8 cellular contexts compared by ENCODE assay signal in genomic region chr7:4973728-4974198, GRCh38. TPM values are rescaled to one million over a fixed set of nuclear protein-coding genes. Genes with fewer than 3 reads are reported as not detected.
A peak's percentile ranks its signal among the peaks of the same experiment; 100 is the strongest.
DNase-seq lines count a peak whose midpoint lies in the region; ATAC-seq and TF ChIP-seq lines count a peak whose summit lies in the region.

No MANE protein-coding gene starts in this region.

- in situ Hi-C loops in GM23248 (cut with MboI): no loop called here

- peak overlapping the region; percentile 93 for H3K9ac ChIP-seq in GM23248
- H3K9ac ChIP-seq in Karpas-422 (ENCODE audit: low read length): peak overlapping the region; percentile 93

- DNase-seq in ELR (ENCODE audit: low read depth): peak; percentile 94
- peak; percentile 95 for DNase-seq in GM23248
- peak; percentile 98 for DNase-seq in Karpas-422
- DNase-seq in RWPE1 (ENCODE audit: low spot score): peak; percentile 81
- peak; percentile 93 for DNase-seq in activated effector memory CD4-positive, alpha-beta T cell treated with Interleukin-2 at 50 U/mL for 16 hours
- DNase-seq in fibroblast of the aortic adventitia (ENCODE audit: low read depth): peak; percentile 86
- DNase-seq in stimulated activated naive CD8-positive, alpha-beta T cell treated with anti-CD3 and anti-CD28 coated beads, Interleukin-15, Interleukin-2, amounts not matched to agents 100 U/mL and 50 U/mL, for 24 hours: peak; percentile 95

- peaks cover 4% of the 10 kb centered on the region; the same call in 1 of the 2 replicates for H3K4me1 ChIP-seq in GM23248 (ENCODE audit: insufficient read depth)
- H3K4me1 ChIP-seq in Karpas-422 (ENCODE audit: low read length): peaks cover 5% of the 10 kb centered on the region

- H3K9me3 Mint-ChIP-seq in nephron: no peaks in the 10 kb centered on the region

- H3K36me3 Mint-ChIP-seq in nephron (ENCODE audit: low read depth): peaks cover 22% of the 10 kb centered on the region

- H3K4me3 ChIP-seq in GM23248 (peak overlapping the region; percentile 98), Karpas-422 (ENCODE audit: low read length) (peak overlapping the region; percentile 98), fibroblast of the aortic adventitia (ENCODE audit: low read depth, low read length) (peak overlapping the region; percentile 80)

- peak; percentile 91 for TF ChIP-seq CTCF in RWPE1 (conservative IDR thresholded peaks at IDR 0.05; ENCODE audit: low read depth)
- peak; percentile 75 for TF ChIP-seq CTCF in fibroblast of the aortic adventitia (IDR thresholded peaks at IDR 0.05; ENCODE audit: insufficient read depth, low read length)
- TF ChIP-seq CTCF in nephron (IDR thresholded peaks at IDR 0.05; ENCODE audit: unreplicated experiment in 3 of 3): peak; percentile 77 to 88 (median 87)

- H3K9me3 ChIP-seq in GM23248 (ENCODE audit: low read depth): no peaks in the 10 kb centered on the region
- H3K9me3 ChIP-seq in Karpas-422 (ENCODE audit: low read length): no peaks in the 10 kb centered on the region

- no peaks in the 10 kb centered on the region for H3K27me3 ChIP-seq in GM23248 (replicated peaks; ENCODE audit: insufficient read depth)
- H3K27me3 ChIP-seq in Karpas-422 (ENCODE audit: low read length): no peaks in the 10 kb centered on the region

- H2AFZ ChIP-seq in GM23248 (peak overlapping the region; percentile 72), Karpas-422 (ENCODE audit: low read length) (no peak overlapping the region)

- H3K4me1 Mint-ChIP-seq in nephron: peaks cover 11% of the 10 kb centered on the region

- peaks cover 29% of the 10 kb centered on the region for H3K36me3 ChIP-seq in GM23248 (ENCODE audit: low read depth)
- H3K36me3 ChIP-seq in Karpas-422 (ENCODE audit: insufficient read depth, low read length): peaks cover 22% of the 10 kb centered on the region

- peak overlapping the region; percentile 91 to 97 (median 92) for H3K27ac Mint-ChIP-seq in nephron

- WGBS in GM23248 (ENCODE audit: low coverage in 1 of 2, low lambda C conversion rate in 2 of 2, missing lambda C conversion rate in 2 of 2), 2 experiments: 5 to 8% methylated on average over 32 to 37 of the region's 41 CpGs

- H4K20me1 ChIP-seq in GM23248 (ENCODE audit: insufficient read depth) (no peaks in the 10 kb centered on the region), Karpas-422 (ENCODE audit: insufficient read depth, low read depth, low read length) (no peaks in the 10 kb centered on the region)

- H3K79me2 ChIP-seq in GM23248 (ENCODE audit: insufficient read depth) (peaks cover 44% of the 10 kb centered on the region), Karpas-422 (ENCODE audit: low read length) (peaks cover 45% of the 10 kb centered on the region)

- peak; percentile 99 for ATAC-seq in stimulated activated naive CD8-positive, alpha-beta T cell treated with anti-CD3 and anti-CD28 coated beads, Interleukin-15, Interleukin-2, amounts not matched to agents 100 U/mL and 50 U/mL, for 24 hours

- H3K9me2 ChIP-seq in GM23248 (ENCODE audit: insufficient read depth) (no peaks in the 10 kb centered on the region), Karpas-422 (replicated peaks; ENCODE audit: insufficient read depth, low read length) (no peaks in the 10 kb centered on the region)

- CTCF ChIA-PET in RWPE1 (lab: Yijun Ruan, JAX): interaction anchor here (0.5 to 0.8 kb wide), 12 partner anchors 26 to 1995 kb away, joined by 3 to 6 read pairs (median 3); no protein-coding TSS in a partner anchor

- H3F3A ChIP-seq in GM23248 (ENCODE audit: insufficient read depth): peaks cover 4% of the 10 kb centered on the region; the same call in 1 of the 2 replicates

- peak overlapping the region; percentile 79 for H3K4me2 ChIP-seq in GM23248 (ENCODE audit: unreplicated experiment)
- peak overlapping the region; percentile 93 for H3K4me2 ChIP-seq in Karpas-422 (ENCODE audit: low read depth, low read length, poor library complexity, severe bottlenecking)

- POLR2A ChIA-PET in RWPE1 (lab: Yijun Ruan, JAX; ENCODE audit: low non-redundant PET): interaction anchor here (0.6 to 0.7 kb wide), 2 partner anchors 21 to 266 kb away, joined by 4 to 5 read pairs; no protein-coding TSS in a partner anchor

- peak overlapping the region; percentile 96 to 99 (median 98) for H3K4me3 Mint-ChIP-seq in nephron

- H3K27me3 Mint-ChIP-seq in nephron (ENCODE audit: low read depth): no peaks in the 10 kb centered on the region

- H3K27ac ChIP-seq in GM23248 (peak overlapping the region; percentile 90), Karpas-422 (ENCODE audit: low read length) (peak overlapping the region; percentile 11; the same call in 1 of the 2 replicates), RWPE1 (peak overlapping the region; percentile 90)

RNA-seq across cellular contexts. Expression of gene MMD2, which starts 14.8 kb away (rescaled TPM):
- not detected in 2 replicates for total RNA-seq in GM23248 (2014; rRNA removed; shearing (Covaris generic))
- polyA plus RNA-seq in GM23248 (2016; fragmentation: Nextera tagmentation; extraction: Ambion mirVana): not detected in 2 replicates
- total RNA-seq in Karpas-422 (2014; rRNA removed; shearing (Covaris generic); ENCODE audit: low replicate concordance): not detected in 2 replicates
- total RNA-seq in fibroblast of the aortic adventitia (ENCODE audit: low replicate concordance): not detected in 2 replicates

Comparison
In these comparisons a context has a peak if more than half of its experiments do, and no peak if none do; other contexts are left out.
1. Peak in every context shown above with its lines: DNase-seq, ATAC-seq, H3K4me3 ChIP-seq and H3K27ac ChIP-seq.
2. H3K27ac ChIP-seq: peak in every context shown above with its lines; median percentile 90 in GM23248; 90 in RWPE1; 11 in Karpas-422.